In the genomic region with DNA sequence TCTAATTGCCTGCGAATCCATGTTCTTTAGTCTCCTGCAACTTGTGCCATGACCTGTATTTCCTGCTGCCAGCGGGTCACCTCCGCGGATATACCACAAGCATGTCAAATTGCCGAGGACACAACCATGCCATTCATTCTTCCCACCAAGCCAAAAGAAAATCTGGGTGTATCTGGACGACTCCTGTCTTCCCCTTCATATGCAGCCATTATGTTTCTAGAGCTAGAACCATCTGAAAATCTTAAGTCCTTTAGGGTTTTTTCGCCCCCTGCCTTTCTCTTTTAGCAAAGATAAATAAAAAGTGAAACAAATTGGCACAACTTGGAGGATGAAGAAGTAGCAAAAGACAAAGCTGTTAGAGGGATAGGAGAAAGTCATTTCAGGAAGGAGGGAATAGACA, we compare ENCODE assay signal across 9 cellular contexts.
DNase-seq lines count a peak whose midpoint lies in the region; ATAC-seq and TF ChIP-seq lines count a peak whose summit lies in the region.
"Had no signal": no experiment of that assay in that cellular context is flagged by ENCODE, and none has a peak within 500 bp of the region (broad histone marks: within the 10 kb centered on the region; RNA-seq: fewer than 3 reads in every experiment).

No MANE protein-coding gene starts in this region.

- TF ChIP-seq CTCF in lower lobe of right lung (IDR thresholded peaks at IDR 0.05) (no peak), esophagus squamous epithelium (IDR thresholded peaks at IDR 0.05) (no peak)

- H3K4me1 ChIP-seq in BLaER1 (peaks cover 53% of the 10 kb centered on the region), lower lobe of right lung (peaks cover 36% of the 10 kb centered on the region), esophagus squamous epithelium (peaks cover 8 to 52% (median 21%) of the 10 kb centered on the region in 3 donors)

- H3K36me3 ChIP-seq in BLaER1 = no peaks in the 10 kb centered on the region
- H3K36me3 ChIP-seq in lower lobe of right lung = no peaks in the 10 kb centered on the region
- H3K36me3 ChIP-seq in esophagus squamous epithelium = no peaks in the 10 kb centered on the region

- peak overlapping the region; percentile 56 for H3K9ac ChIP-seq in BLaER1

- peak overlapping the region; percentile 79 for H3K27ac Mint-ChIP-seq in activated T-helper 2 cell treated with anti-CD3 and anti-CD28 coated beads, Interferon-gamma antibody, Interleukin-2, Interleukin-4, amounts not matched to agents 10 μg/mL and 5 μg/mL and 100 μg/mL, durations not matched to agents 14 hours and 24 hours and 36 hours

- H3K4me1 Mint-ChIP-seq in activated T-helper 2 cell treated with anti-CD3 and anti-CD28 coated beads, Interferon-gamma antibody, Interleukin-2, Interleukin-4, amounts not matched to agents 10 μg/mL and 5 μg/mL and 100 μg/mL, durations not matched to agents 14 hours and 24 hours and 36 hours (ENCODE audit: low read depth) = peaks cover 38% of the 10 kb centered on the region

- peak overlapping the region; percentile 98; the same call in 1 of the 2 replicates for H3K27ac ChIP-seq in BLaER1
- peak overlapping the region; percentile 98 for H3K27ac ChIP-seq in lower lobe of right lung
- peak overlapping the region in 2 of 4 donors; percentile 100 for H3K27ac ChIP-seq in esophagus squamous epithelium

- no peaks in the 10 kb centered on the region for H3K27me3 ChIP-seq in BLaER1
- H3K27me3 ChIP-seq in lower lobe of right lung (ENCODE audit: low read depth) = no peaks in the 10 kb centered on the region
- H3K27me3 ChIP-seq in esophagus squamous epithelium = no peaks in the 10 kb centered on the region

- no peaks in the 10 kb centered on the region for H3K9me3 Mint-ChIP-seq in activated T-helper 2 cell treated with anti-CD3 and anti-CD28 coated beads, Interferon-gamma antibody, Interleukin-2, Interleukin-4, amounts not matched to agents 10 μg/mL and 5 μg/mL and 100 μg/mL, durations not matched to agents 14 hours and 24 hours and 36 hours

- ATAC-seq in lower lobe of right lung (no peak), GM18873 (IDR thresholded peaks at IDR 0.05; ENCODE audit: low FRiP score, unreplicated experiment) (no peak)

- peaks cover 5% of the 10 kb centered on the region for H3K36me3 Mint-ChIP-seq in activated T-helper 2 cell treated with anti-CD3 and anti-CD28 coated beads, Interferon-gamma antibody, Interleukin-2, Interleukin-4, amounts not matched to agents 10 μg/mL and 5 μg/mL and 100 μg/mL, durations not matched to agents 14 hours and 24 hours and 36 hours (ENCODE audit: low read depth)

- TF ChIP-seq POLR2A in esophagus squamous epithelium (IDR thresholded peaks at IDR 0.05) = no peak

- intact Hi-C loops in activated T-helper 2 cell treated with anti-CD3 and anti-CD28 coated beads, Interferon-gamma antibody, Interleukin-2, Interleukin-4, amounts not matched to agents 10 μg/mL and 5 μg/mL and 100 μg/mL, durations not matched to agents 14 hours and 24 hours and 36 hours (cut with micrococcal nuclease) = loop anchor here (1.0 to 10.0 kb wide), 8 partner anchors 21 to 1705 kb away; a partner anchor contains a TSS
- intact Hi-C loops in lower lobe of right lung (cut with DNase I) = loop anchor here (10.0 kb wide), 1 partner anchor 235 kb away; no protein-coding TSS in a partner anchor
- intact Hi-C loops in esophagus squamous epithelium (cut with DNase I) = loop anchor here (5.0 kb wide), 1 partner anchor 242 kb away; a partner anchor contains a TSS

- no peaks in the 10 kb centered on the region for H3K9me3 ChIP-seq in BLaER1
- H3K9me3 ChIP-seq in lower lobe of right lung = no peaks in the 10 kb centered on the region
- no peaks in the 10 kb centered on the region for H3K9me3 ChIP-seq in esophagus squamous epithelium

- peak overlapping the region; percentile 85; the same call in 1 of the 2 replicates for H3K4me3 ChIP-seq in BLaER1
- H3K4me3 ChIP-seq in lower lobe of right lung = peak overlapping the region; percentile 75
- no peak overlapping the region for H3K4me3 ChIP-seq in esophagus squamous epithelium

- no peaks in the 10 kb centered on the region for H3K27me3 Mint-ChIP-seq in activated T-helper 2 cell treated with anti-CD3 and anti-CD28 coated beads, Interferon-gamma antibody, Interleukin-2, Interleukin-4, amounts not matched to agents 10 μg/mL and 5 μg/mL and 100 μg/mL, durations not matched to agents 14 hours and 24 hours and 36 hours (ENCODE audit: low read depth)

- peak overlapping the region; percentile 89 for H3K4me2 ChIP-seq in BLaER1

- DNase-seq in HK-2 (ENCODE audit: unreplicated experiment) = peak; percentile 20
- no peak for DNase-seq in activated T-helper 2 cell treated with anti-CD3 and anti-CD28 coated beads, Interferon-gamma antibody, Interleukin-2, Interleukin-4, amounts not matched to agents 10 μg/mL and 5 μg/mL and 100 μg/mL, durations not matched to agents 14 hours and 24 hours and 36 hours (ENCODE audit: low spot score)
- no peak for DNase-seq in lower lobe of right lung
- no peak for DNase-seq in C1 segment of cervical spinal cord (lab: John Stamatoyannopoulos, UW)
- no peak for DNase-seq in NCI-H1105 treated with DMSO at 0.1 percent for 48 hours (lab: John Stamatoyannopoulos, UW)
- no peak for DNase-seq in esophagus squamous epithelium (lab: John Stamatoyannopoulos, UW)
- DNase-seq: T1000 had no signal

- H3K4me3 Mint-ChIP-seq in activated T-helper 2 cell treated with anti-CD3 and anti-CD28 coated beads, Interferon-gamma antibody, Interleukin-2, Interleukin-4, amounts not matched to agents 10 μg/mL and 5 μg/mL and 100 μg/mL, durations not matched to agents 14 hours and 24 hours and 36 hours (ENCODE audit: low read depth) = peak overlapping the region; percentile 73

- WGBS in esophagus squamous epithelium, 2 donors = 66 to 77% methylated on average over 7 of the region's 7 CpGs

- H4K20me1 ChIP-seq in BLaER1 = peaks cover 82% of the 10 kb centered on the region

Comparison
In these comparisons a context has a peak if more than half of its experiments do, and no peak if none do; other contexts are left out.
1. H3K4me3 ChIP-seq: peak in BLaER1 (single experiment) and lower lobe of right lung (single experiment); none in esophagus squamous epithelium (0 of 4).